Comparison of ENCODE assay signal across 1 cellular context in genomic region chr19:5246554-5247155, GRCh38.
TF ChIP-seq lines count a peak whose summit lies in the region.

No MANE protein-coding gene starts in this region.

TF ChIP-seq in GM12878, 131 proteins besides CTCF, POLR2A, EP300 and RAD21 (continued from another document):
- no peak for TF ChIP-seq ZBTB33 (IDR thresholded peaks at IDR 0.05)
- no peak for TF ChIP-seq ZBTB11 (CRISPR knock-in tag; IDR thresholded peaks at IDR 0.05)
- no peak for TF ChIP-seq MAX (IDR thresholded peaks at IDR 0.05; ENCODE audit: low read depth, low read length)
- TF ChIP-seq MYB (IDR thresholded peaks at IDR 0.05; ENCODE audit: borderline replicate concordance, low read depth, low read length) = no peak
- no peak for TF ChIP-seq ZNF622 (IDR thresholded peaks at IDR 0.05)
- no peak for TF ChIP-seq ZNF207 (IDR thresholded peaks at IDR 0.05; ENCODE audit: borderline replicate concordance)
- no peak for TF ChIP-seq CHD4 (IDR thresholded peaks at IDR 0.05)
- TF ChIP-seq ATF2 (IDR thresholded peaks at IDR 0.05; ENCODE audit: low read length) = no peak
- no peak for TF ChIP-seq NFXL1 (IDR thresholded peaks at IDR 0.05; ENCODE audit: borderline replicate concordance)
- no peak for TF ChIP-seq USF2 (IDR thresholded peaks at IDR 0.05; ENCODE audit: borderline replicate concordance, low read depth, low read length)
- no peak for TF ChIP-seq RELA (IDR thresholded peaks at IDR 0.05; ENCODE audit: borderline replicate concordance, partially characterized antibody)
- no peak for TF ChIP-seq ZNF24 (IDR thresholded peaks at IDR 0.05)
- TF ChIP-seq ZNF687 (IDR thresholded peaks at IDR 0.05) = no peak
- TF ChIP-seq HCFC1 (IDR thresholded peaks at IDR 0.05; ENCODE audit: low read length) = no peak
- TF ChIP-seq JUND (IDR thresholded peaks at IDR 0.05; ENCODE audit: low read depth, low read length) = no peak
TF ChIP-seq in GM12878: peak in this region for 3.
